ENCODE assay signal across 21 cellular contexts in the genomic region with DNA sequence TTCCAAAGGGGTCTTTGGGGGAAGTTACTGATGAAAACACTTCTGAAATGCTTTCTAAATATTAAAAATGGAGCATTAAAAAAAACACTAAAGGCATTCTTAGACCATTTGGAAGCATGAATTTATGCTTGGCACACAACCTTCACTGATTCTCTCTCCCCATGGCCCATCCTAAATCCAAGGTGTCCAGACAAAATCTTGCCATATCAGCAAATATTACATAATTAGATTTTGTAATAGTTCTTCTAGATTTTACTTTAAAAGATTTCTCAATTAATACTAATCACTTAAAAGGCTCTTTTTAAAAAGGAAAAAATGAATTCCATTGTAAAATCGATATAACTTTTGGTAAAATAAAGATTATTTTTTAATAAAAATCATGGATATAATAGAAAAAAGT.
"Had no signal": no experiment of that assay in that cellular context is flagged by ENCODE, and none has a peak within 500 bp of the region (broad histone marks: within the 10 kb centered on the region; RNA-seq: fewer than 3 reads in every experiment).

No MANE protein-coding gene starts in this region.

- DNase-seq: Kasumi-1, KG1, MM.1S, NCI-H1092 treated with DMSO at 0.1 percent for 48 hours, NCI-H1436, NCI-H187, NCI-H2029, NCI-H2081 treated with DMSO at 0.1 percent for 48 hours, NCI-H2171, NCI-H226, NCI-H446, NCI-H510A, NCI-H524 treated with DMSO at 0.1 percent for 48 hours, NCI-H69, NCI-H774, Right ventricle myocardium superior, RPMI8226, SIG-M5 had no signal

- FAIRE-seq: RCC 7860 had no signal

- H3K9me3 ChIP-seq: SJSA1 had no signal

- H3K4me1 ChIP-seq: SJSA1 had no signal

- H3K36me3 ChIP-seq: SJSA1 had no signal

- H3K4me3 ChIP-seq: SJSA1, SK-N-MC had no signal

- H3K27ac ChIP-seq: SJSA1, SK-N-MC had no signal

- H3K27me3 ChIP-seq: SJSA1 had no signal
